Comparison of ENCODE assay signal across 7 cellular contexts in the genomic region with DNA sequence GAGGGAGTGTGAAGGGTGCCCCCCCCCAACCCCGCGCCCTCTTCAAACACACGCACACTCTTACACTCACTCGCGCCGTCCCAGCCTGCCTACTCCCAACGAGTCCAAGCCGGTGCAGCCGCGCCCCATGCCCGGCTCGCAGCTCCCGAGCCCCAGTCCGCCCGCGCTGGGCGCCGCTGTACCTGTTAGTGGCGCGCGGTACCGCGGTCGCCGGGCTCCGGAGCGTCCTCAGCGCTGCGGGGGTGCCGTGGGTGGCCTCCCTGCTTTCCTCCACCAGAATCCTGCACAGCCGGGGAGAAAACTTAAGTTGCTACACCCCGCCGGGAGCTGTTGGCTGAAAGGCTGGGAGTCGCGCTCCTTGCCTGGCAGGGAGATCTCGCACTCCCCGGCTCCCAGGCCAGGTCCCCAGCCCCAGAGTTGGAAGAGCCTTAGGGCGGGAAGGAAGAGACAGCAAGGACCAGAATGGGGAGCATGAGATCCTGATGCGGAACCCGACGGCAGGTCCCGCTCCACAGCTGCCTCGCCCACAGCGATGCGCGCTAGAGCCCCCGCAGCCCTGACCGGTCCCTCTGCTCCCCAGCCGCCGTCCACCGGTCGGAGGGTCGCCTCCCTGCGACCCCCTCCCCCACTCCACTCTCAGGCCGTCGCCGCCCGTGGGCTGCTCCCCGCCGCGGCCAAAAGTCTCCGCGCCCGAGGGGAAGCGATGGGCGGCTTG. TPM values are rescaled to one million over a fixed set of nuclear protein-coding genes. Genes with fewer than 3 reads are reported as not detected.
DNase-seq lines count a peak whose midpoint lies in the region; ATAC-seq and TF ChIP-seq lines count a peak whose summit lies in the region.

No MANE protein-coding gene starts in this region.

- ATAC-seq in GM19023 (IDR thresholded peaks at IDR 0.05; ENCODE audit: unreplicated experiment), result peak; percentile 41
- ATAC-seq in natural killer cell, result peak; percentile 54 to 59 (median 58)
- ATAC-seq in aorta (ENCODE audit: low FRiP score), result peak; percentile 81
- no peak for ATAC-seq in GM21737 (IDR thresholded peaks at IDR 0.05; ENCODE audit: unreplicated experiment)

- H3K4me3 Mint-ChIP-seq in natural killer cell, result peak overlapping the region; percentile 89

- peaks cover 35 to 38% of the 10 kb centered on the region in 2 donors for H3K4me1 Mint-ChIP-seq in natural killer cell

- H3K36me3 Mint-ChIP-seq in natural killer cell, result peaks cover 20% of the 10 kb centered on the region

- peak overlapping the region; percentile 83 to 94 for H3K27ac Mint-ChIP-seq in natural killer cell

- peaks cover 0 to 2% of the 10 kb centered on the region in 2 donors for H3K9me3 Mint-ChIP-seq in natural killer cell

- H3K27me3 ChIP-seq in esophagus (ENCODE audit: control insufficient read depth in 1 of 2, insufficient read depth in 2 of 2, low read length in 2 of 2), result peaks cover 3 to 8% of the 10 kb centered on the region in 2 donors
- H3K27me3 ChIP-seq in aorta (ENCODE audit: control insufficient read depth in 1 of 2, insufficient read depth in 2 of 2, low read length in 1 of 2), result peaks cover 0 to 2% of the 10 kb centered on the region in 2 donors

- intact Hi-C loops in natural killer cell (cut with micrococcal nuclease), result loop anchor here (2.0 to 10.0 kb wide), 3 partner anchors 25 to 429 kb away; no protein-coding TSS in a partner anchor
- intact Hi-C loops in aorta (cut with DNase I), result no loop called here

- H3K4me1 ChIP-seq in esophagus (ENCODE audit: control insufficient read depth in 2 of 2, insufficient read depth in 2 of 2, low read length in 1 of 2) (peaks cover 6% of the 10 kb centered on the region in 2 donors), aorta (ENCODE audit: control insufficient read depth in 1 of 2, insufficient read depth in 2 of 2, low read length in 2 of 2) (no peaks in the 10 kb centered on the region)

- peak overlapping the region; percentile 53 for H3K4me3 ChIP-seq in Jurkat, Clone E6-1 (ENCODE audit: low read length)
- H3K4me3 ChIP-seq in esophagus (ENCODE audit: low read depth in 1 of 2, low read length in 2 of 2), result peak overlapping the region; percentile 54 to 59
- peak overlapping the region; percentile 44 to 73 for H3K4me3 ChIP-seq in aorta (ENCODE audit: low read length in 2 of 2)

- H3K36me3 ChIP-seq in esophagus (ENCODE audit: control insufficient read depth in 2 of 2, insufficient read depth in 2 of 2, low read length in 1 of 2), result no peaks in the 10 kb centered on the region
- H3K36me3 ChIP-seq in aorta (ENCODE audit: control insufficient read depth in 1 of 2, insufficient read depth in 2 of 2, low read length in 1 of 2), result no peaks in the 10 kb centered on the region

- peaks cover 0 to 8% of the 10 kb centered on the region in 2 donors for H3K9me3 ChIP-seq in esophagus (ENCODE audit: control insufficient read depth in 2 of 2, insufficient read depth in 1 of 2, low read depth in 1 of 2, low read length in 1 of 2)
- H3K9me3 ChIP-seq in aorta (ENCODE audit: control insufficient read depth, low read length), result peaks cover 6% of the 10 kb centered on the region

- DNase-seq in Jurkat, Clone E6-1 (ENCODE audit: low read depth, low spot score), result no peak
- peak; percentile 64 for DNase-seq in activated CD8-positive, alpha-beta memory T cell treated with anti-CD3 and anti-CD28 coated beads, Interleukin-2, amount 50 U/mL, for 48 hours
- DNase-seq in natural killer cell (peak; percentile 53), aorta (peak in 1 of 2 donors; percentile 84)

- no peak overlapping the region for H3K27ac ChIP-seq in esophagus (ENCODE audit: low read depth in 2 of 2, low read length in 1 of 2)
- H3K27ac ChIP-seq in aorta (ENCODE audit: low read depth in 1 of 2, low read length in 2 of 2), result no peak overlapping the region

- no peaks in the 10 kb centered on the region for H3K27me3 Mint-ChIP-seq in natural killer cell (ENCODE audit: low read depth in 2 of 2)

- no peak for TF ChIP-seq CTCF in natural killer cell (IDR thresholded peaks at IDR 0.05)

- 1 to 2% methylated on average over 66 of the region's 66 CpGs for WGBS in esophagus, 2 donors
- WGBS in aorta, 2 donors, result 1% methylated on average over 59 to 66 of the region's 66 CpGs

RNA-seq across cellular contexts. Expression of gene ST8SIA6, which starts 0.9 kb away (rescaled TPM):
- polyA plus RNA-seq in Jurkat, Clone E6-1 (2012; ENCODE audit: insufficient read depth, insufficient read length), result 0.50 TPM
- polyA plus RNA-seq in esophagus, result under 1 TPM; 0.13 to 0.61 TPM
- total RNA-seq in natural killer cell, result 10 to 100 TPM; 12.2 to 19.7 (median 12.5) TPM
- total RNA-seq in aorta, result 1 to 10 TPM; 2.4 to 2.9 TPM
- polyA plus RNA-seq in aorta, result under 1 TPM in 1 of 2 donors, not detected in 1; 0.10 TPM
